In genomic region chr5:69006030-69006429, GRCh38 we compare ENCODE assay signal across 15 cellular contexts.
DNase-seq lines count a peak whose midpoint lies in the region; ATAC-seq and TF ChIP-seq lines count a peak whose summit lies in the region.
"Had no signal": no experiment of that assay in that cellular context is flagged by ENCODE, and none has a peak within 500 bp of the region (broad histone marks: within the 10 kb centered on the region; RNA-seq: fewer than 3 reads in every experiment).

No MANE protein-coding gene starts in this region.

- H3K4me3 ChIP-seq in SK-N-MC (no peak overlapping the region), dorsolateral prefrontal cortex (no peak overlapping the region)
- H3K4me3 ChIP-seq: BLaER1, GM23338, K562 had no signal

- intact Hi-C loops in dorsolateral prefrontal cortex (cut with DNase I) = loop anchor here (2.0 to 5.0 kb wide), 2 partner anchors 297 to 719 kb away; no protein-coding TSS in a partner anchor

- ATAC-seq in WTC11 = no peak
- ATAC-seq: GM23338, K562 had no signal

- H3K27ac Mint-ChIP-seq in WTC11 = no peak overlapping the region
- H3K27ac Mint-ChIP-seq: CD8-positive, alpha-beta memory T cell; GM23338 had no signal

- peaks cover 10% of the 10 kb centered on the region; the same call in 1 of the 2 replicates for H3K36me3 Mint-ChIP-seq in WTC11

- no peaks in the 10 kb centered on the region for H3K9me3 ChIP-seq in SK-N-MC (ENCODE audit: low read depth, low read length)
- H3K9me3 ChIP-seq: BLaER1, Caco-2 had no signal

- POLR2A ChIA-PET in WTC11 (lab: Charles Lee) = interaction anchor here (0.6 kb wide), 1 partner anchor 780 kb away, joined by 7 read pairs; no protein-coding TSS in a partner anchor

- no peaks in the 10 kb centered on the region for H3K27me3 Mint-ChIP-seq in WTC11 (ENCODE audit: low read depth)

- H3K9ac ChIP-seq in SK-N-MC (ENCODE audit: insufficient read length) = no peak overlapping the region
- H3K9ac ChIP-seq: BLaER1 had no signal

- no peak for TF ChIP-seq CTCF in dorsolateral prefrontal cortex (IDR thresholded peaks at IDR 0.05 in 54 of 56, conservative IDR thresholded peaks at IDR 0.05 in 2 of 56; ENCODE audit: low read depth in 1 of 56, partially characterized antibody in 56 of 56)
- no peak for TF ChIP-seq CTCF in WTC11 (IDR thresholded peaks at IDR 0.05)

- no peaks in the 10 kb centered on the region for H3K27me3 ChIP-seq in dorsolateral prefrontal cortex
- H3K27me3 ChIP-seq: BLaER1 had no signal

- H3K36me3 ChIP-seq in SK-N-MC (ENCODE audit: insufficient read depth, low read length) = no peaks in the 10 kb centered on the region
- H3K36me3 ChIP-seq: BLaER1 had no signal

- CTCF ChIA-PET in WTC11 (lab: Charles Lee) = no interaction called here

- H3K4me1 Mint-ChIP-seq in WTC11 = peaks cover 18% of the 10 kb centered on the region
- H3K4me1 Mint-ChIP-seq: CD8-positive, alpha-beta memory T cell had no signal

- DNase-seq in SK-N-MC (ENCODE audit: low read depth, low spot score) (no peak), dorsolateral prefrontal cortex (peak in 7 of 10 donors; percentile 40 to 80 (median 67)), occipital lobe (lab: John Stamatoyannopoulos, UW) (peak; percentile 65), GDM1 (lab: John Stamatoyannopoulos, UW) (no peak), cerebellar cortex (ENCODE audit: low spot score) (no peak), WTC11 (ENCODE audit: low spot score) (no peak), NAMALWA (ENCODE audit: low spot score) (no peak)
- DNase-seq: Caco-2; CD8-positive, alpha-beta memory T cell; DND-41; GF-D8; H7 had no signal

- H3K4me3 Mint-ChIP-seq in WTC11 = no peak overlapping the region
- H3K4me3 Mint-ChIP-seq: CD8-positive, alpha-beta memory T cell; GM23338 had no signal

- H3K27ac ChIP-seq in SK-N-MC (peak overlapping the region; percentile 85), dorsolateral prefrontal cortex (peak overlapping the region in 52 of 59 donors; percentile 6 to 94 (median 80))
- H3K27ac ChIP-seq: BLaER1 had no signal

- peaks cover 18% of the 10 kb centered on the region for H3K9me3 Mint-ChIP-seq in WTC11
- H3K9me3 Mint-ChIP-seq: CD8-positive, alpha-beta memory T cell; GM23338 had no signal

TF ChIP-seq in WTC11, 78 proteins besides CTCF, POLR2A, EP300 and RAD21:
- TF ChIP-seq GABPB1 (CRISPR knock-in tag; IDR thresholded peaks at IDR 0.05) = no peak
- no peak for TF ChIP-seq ZNF263 (CRISPR knock-in tag; IDR thresholded peaks at IDR 0.05; ENCODE audit: low read depth)
- no peak for TF ChIP-seq CBFB (CRISPR knock-in tag; IDR thresholded peaks at IDR 0.05; ENCODE audit: low read depth)
- no peak for TF ChIP-seq NFYB (CRISPR knock-in tag; conservative IDR thresholded peaks at IDR 0.05; ENCODE audit: low read depth)
- no peak for TF ChIP-seq ZNF512 (CRISPR knock-in tag; IDR thresholded peaks at IDR 0.05; ENCODE audit: borderline replicate concordance)
- TF ChIP-seq GTF2I (CRISPR knock-in tag; conservative IDR thresholded peaks at IDR 0.05) = no peak
- TF ChIP-seq ZNF121 (CRISPR knock-in tag; IDR thresholded peaks at IDR 0.05) = no peak
- TF ChIP-seq IRF1 (CRISPR knock-in tag; IDR thresholded peaks at IDR 0.05) = no peak
- TF ChIP-seq MXD4 (CRISPR knock-in tag; IDR thresholded peaks at IDR 0.05; ENCODE audit: borderline replicate concordance) = no peak
- TF ChIP-seq STAT6 (CRISPR knock-in tag; conservative IDR thresholded peaks at IDR 0.05; ENCODE audit: low read depth) = no peak
- no peak for TF ChIP-seq ATF3 (CRISPR knock-in tag; conservative IDR thresholded peaks at IDR 0.05)
- no peak for TF ChIP-seq ZNF219 (CRISPR knock-in tag; IDR thresholded peaks at IDR 0.05; ENCODE audit: borderline replicate concordance)
- no peak for TF ChIP-seq ZNF232 (CRISPR knock-in tag; IDR thresholded peaks at IDR 0.05)
- TF ChIP-seq ETV6 (CRISPR knock-in tag; IDR thresholded peaks at IDR 0.05) = no peak
- no peak for TF ChIP-seq JAZF1 (CRISPR knock-in tag; IDR thresholded peaks at IDR 0.05)

Comparison
In these comparisons a context has a peak if more than half of its experiments do, and no peak if none do; other contexts are left out.
1. DNase-seq: peak in dorsolateral prefrontal cortex (7 of 10) and occipital lobe (single experiment); none in SK-N-MC (single experiment), GDM1 (single experiment), cerebellar cortex (single experiment), WTC11 (single experiment) and NAMALWA (single experiment).